Comparison of ENCODE assay signal across 10 cellular contexts in the genomic region with DNA sequence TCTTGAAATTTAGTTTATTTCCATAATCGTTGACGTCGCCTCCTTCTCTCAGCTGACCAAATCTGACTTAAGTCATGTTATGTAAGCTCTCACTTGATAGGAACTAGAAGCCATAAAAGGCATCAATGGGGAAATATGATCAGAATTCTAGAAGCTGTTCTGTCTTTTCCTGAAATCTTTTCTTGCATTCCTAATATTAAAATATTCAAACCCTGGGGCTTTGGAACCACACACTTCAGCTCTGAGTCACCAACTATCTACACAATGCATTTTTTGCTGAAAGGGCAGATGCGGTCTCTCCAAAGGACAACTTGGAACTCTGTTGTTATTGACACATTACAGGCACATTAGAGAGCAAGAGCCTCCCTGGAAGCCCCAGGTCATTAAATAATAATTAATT.
A peak's percentile ranks its signal among the peaks of the same experiment; 100 is the strongest.
DNase-seq lines count a peak whose midpoint lies in the region; ATAC-seq and TF ChIP-seq lines count a peak whose summit lies in the region.
"Had no signal": no experiment of that assay in that cellular context is flagged by ENCODE, and none has a peak within 500 bp of the region (broad histone marks: within the 10 kb centered on the region; RNA-seq: fewer than 3 reads in every experiment).

No MANE protein-coding gene starts in this region.

- H3K4me1 ChIP-seq in CD4-positive, alpha-beta memory T cell (ENCODE audit: insufficient read depth, low read length) = no peaks in the 10 kb centered on the region

- peaks cover 17% of the 10 kb centered on the region for H3K36me3 ChIP-seq in CD4-positive, alpha-beta memory T cell (ENCODE audit: insufficient read depth, low read length)

- no peaks in the 10 kb centered on the region for H3K27me3 ChIP-seq in CD4-positive, alpha-beta memory T cell (ENCODE audit: insufficient read depth, low read length)

- no peak overlapping the region for H3K27ac ChIP-seq in CD4-positive, alpha-beta memory T cell (ENCODE audit: low read depth, low read length)

- H3K4me1 Mint-ChIP-seq in CD4-positive, alpha-beta memory T cell = peaks cover 0 to 1% (median 0%) of the 10 kb centered on the region in 4 donors

- no peak overlapping the region for H3K27ac Mint-ChIP-seq in CD4-positive, alpha-beta memory T cell

- no peak overlapping the region for H3K4me3 ChIP-seq in CD4-positive, alpha-beta memory T cell (ENCODE audit: low read length in 2 of 2)

- H3K9me3 Mint-ChIP-seq in CD4-positive, alpha-beta memory T cell = peaks cover 0 to 9% (median under 1%) of the 10 kb centered on the region in 8 donors

- H3K36me3 Mint-ChIP-seq in CD4-positive, alpha-beta memory T cell = peaks cover 64 to 70% of the 10 kb centered on the region in 2 donors

- peaks cover 0 to 4% of the 10 kb centered on the region in 2 donors for H3K9me3 ChIP-seq in CD4-positive, alpha-beta memory T cell (ENCODE audit: control insufficient read depth in 1 of 2, low read length in 2 of 2)

- H3K4me3 Mint-ChIP-seq in CD4-positive, alpha-beta memory T cell = no peak overlapping the region

- intact Hi-C loops in sciatic nerve (cut with DNase I) = no loop called here
- intact Hi-C loops in CD4-positive, alpha-beta memory T cell (cut with micrococcal nuclease) = no loop called here

- no peaks in the 10 kb centered on the region for H3K27me3 Mint-ChIP-seq in CD4-positive, alpha-beta memory T cell

- DNase-seq in ELR (ENCODE audit: low read depth) (peak; percentile 87), fibroblast of peridontal ligament (ENCODE audit: extremely low read depth) (peak; percentile 92), sciatic nerve (ENCODE audit: low spot score) (no peak), NCI-H128 (lab: John Stamatoyannopoulos, UW; ENCODE audit: unreplicated experiment) (no peak), NCI-H2107 (lab: John Stamatoyannopoulos, UW) (no peak)
- no peak for DNase-seq in CD4-positive, alpha-beta memory T cell
- no peak for DNase-seq in stimulated activated naive CD4-positive, alpha-beta T cell (lab: John Stamatoyannopoulos, UW)
- DNase-seq: aorta, NCI-H2081 treated with DMSO at 0.1 percent for 48 hours had no signal

- POLR2A ChIA-PET in CD4-positive, alpha-beta memory T cell (lab: Charles Lee; ENCODE audit: partially characterized antibody) = no interaction called here

- peak; percentile 95 for ATAC-seq in SK-N-SH treated with all-trans-retinoic acid at 6 μM for 48 hours
- ATAC-seq in sciatic nerve = peak; percentile 56

- CTCF ChIA-PET in CD4-positive, alpha-beta memory T cell (lab: Charles Lee; ENCODE audit: partially characterized antibody) = no interaction called here

TF ChIP-seq in SK-N-SH treated with all-trans-retinoic acid at 6 μM for 48 hours, 23 proteins besides CTCF, POLR2A, EP300 and RAD21:
- TF ChIP-seq OSR1 (CRISPR knock-in tag; IDR thresholded peaks at IDR 0.05) (no peak), RARB (CRISPR knock-in tag; IDR thresholded peaks at IDR 0.05) (no peak), TOX (CRISPR knock-in tag; IDR thresholded peaks at IDR 0.05; ENCODE audit: borderline replicate concordance) (no peak), ZFP30 (CRISPR knock-in tag; IDR thresholded peaks at IDR 0.05) (no peak), PPARA (CRISPR knock-in tag; IDR thresholded peaks at IDR 0.05; ENCODE audit: borderline replicate concordance) (no peak), ZC3H10 (CRISPR knock-in tag; IDR thresholded peaks at IDR 0.05) (no peak), CSRNP3 (CRISPR knock-in tag; IDR thresholded peaks at IDR 0.05) (no peak), ARNTL (CRISPR knock-in tag; IDR thresholded peaks at IDR 0.05; ENCODE audit: borderline replicate concordance, low read depth) (no peak), ISL1 (CRISPR knock-in tag; IDR thresholded peaks at IDR 0.05) (no peak), SNAI2 (CRISPR knock-in tag; IDR thresholded peaks at IDR 0.05) (no peak), ZFP3 (CRISPR knock-in tag; IDR thresholded peaks at IDR 0.05) (no peak), POU6F1 (CRISPR knock-in tag; IDR thresholded peaks at IDR 0.05; ENCODE audit: borderline replicate concordance, low read depth) (no peak)
- TF ChIP-seq, protein P1, sequence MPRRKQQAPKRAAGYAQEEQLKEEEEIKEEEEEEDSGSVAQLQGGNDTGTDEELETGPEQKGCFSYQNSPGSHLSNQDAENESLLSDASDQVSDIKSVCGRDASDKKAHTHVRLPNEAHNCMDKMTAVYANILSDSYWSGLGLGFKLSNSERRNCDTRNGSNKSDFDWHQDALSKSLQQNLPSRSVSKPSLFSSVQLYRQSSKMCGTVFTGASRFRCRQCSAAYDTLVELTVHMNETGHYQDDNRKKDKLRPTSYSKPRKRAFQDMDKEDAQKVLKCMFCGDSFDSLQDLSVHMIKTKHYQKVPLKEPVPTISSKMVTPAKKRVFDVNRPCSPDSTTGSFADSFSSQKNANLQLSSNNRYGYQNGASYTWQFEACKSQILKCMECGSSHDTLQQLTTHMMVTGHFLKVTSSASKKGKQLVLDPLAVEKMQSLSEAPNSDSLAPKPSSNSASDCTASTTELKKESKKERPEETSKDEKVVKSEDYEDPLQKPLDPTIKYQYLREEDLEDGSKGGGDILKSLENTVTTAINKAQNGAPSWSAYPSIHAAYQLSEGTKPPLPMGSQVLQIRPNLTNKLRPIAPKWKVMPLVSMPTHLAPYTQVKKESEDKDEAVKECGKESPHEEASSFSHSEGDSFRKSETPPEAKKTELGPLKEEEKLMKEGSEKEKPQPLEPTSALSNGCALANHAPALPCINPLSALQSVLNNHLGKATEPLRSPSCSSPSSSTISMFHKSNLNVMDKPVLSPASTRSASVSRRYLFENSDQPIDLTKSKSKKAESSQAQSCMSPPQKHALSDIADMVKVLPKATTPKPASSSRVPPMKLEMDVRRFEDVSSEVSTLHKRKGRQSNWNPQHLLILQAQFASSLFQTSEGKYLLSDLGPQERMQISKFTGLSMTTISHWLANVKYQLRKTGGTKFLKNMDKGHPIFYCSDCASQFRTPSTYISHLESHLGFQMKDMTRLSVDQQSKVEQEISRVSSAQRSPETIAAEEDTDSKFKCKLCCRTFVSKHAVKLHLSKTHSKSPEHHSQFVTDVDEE (CRISPR knock-in tag; IDR thresholded peaks at IDR 0.05) = no peak
TF ChIP-seq in SK-N-SH treated with all-trans-retinoic acid at 6 μM for 48 hours: peak in this region for 0.

Comparison
In these comparisons a context has a peak if more than half of its experiments do, and no peak if none do; other contexts are left out.
1. DNase-seq: peak in ELR (single experiment) and fibroblast of peridontal ligament (single experiment); none in sciatic nerve (single experiment), NCI-H128 (single experiment), CD4-positive, alpha-beta memory T cell (0 of 5), NCI-H2107 (single experiment) and stimulated activated naive CD4-positive, alpha-beta T cell (0 of 6).